Comparison of ENCODE assay signal across 12 cellular contexts in the genomic region with DNA sequence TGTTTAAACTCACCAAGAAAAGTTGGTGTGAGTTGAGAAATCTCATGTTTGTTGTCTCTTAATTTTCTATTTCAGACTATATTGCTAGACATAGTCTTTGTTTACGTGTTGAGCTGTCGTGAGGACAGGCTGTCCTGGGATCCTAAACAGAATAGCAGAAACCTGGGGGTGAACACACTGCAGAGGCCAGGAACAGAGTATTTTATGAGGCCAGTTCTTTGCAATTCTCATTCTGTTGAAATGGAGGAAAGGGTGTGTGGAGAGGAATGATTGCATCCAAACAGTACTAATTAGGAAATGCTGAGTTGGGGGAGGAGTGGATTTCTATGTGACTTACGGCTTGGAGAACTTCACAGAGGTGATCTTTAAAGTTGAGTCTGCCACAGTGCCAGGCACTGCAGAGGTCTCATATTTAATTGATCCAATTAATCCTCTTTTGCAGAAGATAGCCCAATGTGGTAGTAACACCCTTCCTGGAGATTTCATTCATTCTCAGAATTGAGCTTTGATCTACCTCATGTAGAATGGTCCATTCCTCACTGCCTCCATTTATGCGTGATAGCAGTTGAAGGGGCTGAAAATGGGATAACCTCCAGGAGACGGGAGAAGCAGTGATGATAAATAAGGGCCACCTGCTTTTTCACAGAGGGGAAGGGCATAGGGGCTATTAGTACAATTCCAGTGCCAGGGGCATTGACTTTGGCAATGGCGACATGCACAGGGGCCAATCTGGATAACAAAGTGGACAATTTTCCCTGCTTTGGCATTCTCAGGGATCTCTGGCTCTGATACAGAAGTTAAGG.
DNase-seq lines count a peak whose midpoint lies in the region; ATAC-seq and TF ChIP-seq lines count a peak whose summit lies in the region.
"Had no signal": no experiment of that assay in that cellular context is flagged by ENCODE, and none has a peak within 500 bp of the region (broad histone marks: within the 10 kb centered on the region; RNA-seq: fewer than 3 reads in every experiment).

No MANE protein-coding gene starts in this region.

- no peak for TF ChIP-seq POLR2A in prostate gland (IDR thresholded peaks at IDR 0.05)
- no peak for TF ChIP-seq POLR2A in suprapubic skin (IDR thresholded peaks at IDR 0.05)

- TF ChIP-seq EP300 in suprapubic skin (IDR thresholded peaks at IDR 0.05) = no peak

- no peaks in the 10 kb centered on the region for H3K27me3 Mint-ChIP-seq in activated naive CD8-positive, alpha-beta T cell treated with anti-CD3 and anti-CD28 coated beads, Interleukin-2, amount 50 U/mL, for 24 hours

- DNase-seq in NCI-H69 (lab: John Stamatoyannopoulos, UW) (peak; percentile 76), prostate gland (ENCODE audit: low spot score) (peak; percentile 52), suprapubic skin (ENCODE audit: low spot score in 2 of 2) (no peak)
- no peak for DNase-seq in activated naive CD8-positive, alpha-beta T cell treated with anti-CD3 and anti-CD28 coated beads, Interleukin-2, amount 50 U/mL, for 24 hours
- DNase-seq: amygdala, HCEC 1CT, NCI-H1092, small intestine had no signal

- H3K27me3 ChIP-seq in prostate gland (replicated peaks; ENCODE audit: insufficient read depth) = no peaks in the 10 kb centered on the region
- H3K27me3 ChIP-seq in suprapubic skin = no peaks in the 10 kb centered on the region

- TF ChIP-seq CTCF in prostate gland (IDR thresholded peaks at IDR 0.05) (no peak), suprapubic skin (IDR thresholded peaks at IDR 0.05) (no peak)

- WGBS in prostate gland = 61% methylated on average over 6 of the region's 6 CpGs
- 83% methylated on average over 6 of the region's 6 CpGs for WGBS in suprapubic skin

- peak overlapping the region; percentile 13; the same call in 1 of the 2 replicates for H3K4me3 ChIP-seq in GM08714 (ENCODE audit: low read length)
- H3K4me3 ChIP-seq in prostate gland = peak overlapping the region in 1 of 2 donors; percentile 81
- H3K4me3 ChIP-seq in suprapubic skin = no peak overlapping the region

- ATAC-seq in activated naive CD8-positive, alpha-beta T cell treated with anti-CD3 and anti-CD28 coated beads, Interleukin-2, amount 50 U/mL, for 24 hours = no peak
- ATAC-seq in GM19467 (IDR thresholded peaks at IDR 0.05; ENCODE audit: unreplicated experiment) (no peak), HG02981 (IDR thresholded peaks at IDR 0.05; ENCODE audit: unreplicated experiment) (no peak)

- peaks cover 18% of the 10 kb centered on the region for H3K36me3 Mint-ChIP-seq in activated naive CD8-positive, alpha-beta T cell treated with anti-CD3 and anti-CD28 coated beads, Interleukin-2, amount 50 U/mL, for 24 hours (ENCODE audit: low read depth)

- peaks cover 11% of the 10 kb centered on the region for H3K4me1 ChIP-seq in prostate gland (replicated peaks)
- H3K4me1 ChIP-seq in suprapubic skin = peaks cover 43% of the 10 kb centered on the region

- H3K9me3 ChIP-seq in prostate gland (no peaks in the 10 kb centered on the region), suprapubic skin (no peaks in the 10 kb centered on the region)

- H3K27ac Mint-ChIP-seq in activated naive CD8-positive, alpha-beta T cell treated with anti-CD3 and anti-CD28 coated beads, Interleukin-2, amount 50 U/mL, for 24 hours = peak overlapping the region; percentile 97

- peak overlapping the region; percentile 95 for H3K4me3 Mint-ChIP-seq in activated naive CD8-positive, alpha-beta T cell treated with anti-CD3 and anti-CD28 coated beads, Interleukin-2, amount 50 U/mL, for 24 hours

- peaks cover 72% of the 10 kb centered on the region for H3K4me1 Mint-ChIP-seq in activated naive CD8-positive, alpha-beta T cell treated with anti-CD3 and anti-CD28 coated beads, Interleukin-2, amount 50 U/mL, for 24 hours

- peak overlapping the region; percentile 47 to 93 for H3K27ac ChIP-seq in prostate gland
- no peak overlapping the region for H3K27ac ChIP-seq in suprapubic skin
- H3K27ac ChIP-seq: epithelial cell of prostate had no signal

- H3K36me3 ChIP-seq in prostate gland = no peaks in the 10 kb centered on the region
- no peaks in the 10 kb centered on the region for H3K36me3 ChIP-seq in suprapubic skin

- intact Hi-C loops in prostate gland (cut with DNase I) = no loop called here

- H3K9me3 Mint-ChIP-seq in activated naive CD8-positive, alpha-beta T cell treated with anti-CD3 and anti-CD28 coated beads, Interleukin-2, amount 50 U/mL, for 24 hours = no peaks in the 10 kb centered on the region

Comparison
In these comparisons a context has a peak if more than half of its experiments do, and no peak if none do; other contexts are left out.
1. DNase-seq: peak in NCI-H69 (single experiment) and prostate gland (single experiment); none in activated naive CD8-positive, alpha-beta T cell treated with anti-CD3 and anti-CD28 coated beads, Interleukin-2, amount 50 U/mL, for 24 hours (single experiment) and suprapubic skin (0 of 2).